In the genomic region with DNA sequence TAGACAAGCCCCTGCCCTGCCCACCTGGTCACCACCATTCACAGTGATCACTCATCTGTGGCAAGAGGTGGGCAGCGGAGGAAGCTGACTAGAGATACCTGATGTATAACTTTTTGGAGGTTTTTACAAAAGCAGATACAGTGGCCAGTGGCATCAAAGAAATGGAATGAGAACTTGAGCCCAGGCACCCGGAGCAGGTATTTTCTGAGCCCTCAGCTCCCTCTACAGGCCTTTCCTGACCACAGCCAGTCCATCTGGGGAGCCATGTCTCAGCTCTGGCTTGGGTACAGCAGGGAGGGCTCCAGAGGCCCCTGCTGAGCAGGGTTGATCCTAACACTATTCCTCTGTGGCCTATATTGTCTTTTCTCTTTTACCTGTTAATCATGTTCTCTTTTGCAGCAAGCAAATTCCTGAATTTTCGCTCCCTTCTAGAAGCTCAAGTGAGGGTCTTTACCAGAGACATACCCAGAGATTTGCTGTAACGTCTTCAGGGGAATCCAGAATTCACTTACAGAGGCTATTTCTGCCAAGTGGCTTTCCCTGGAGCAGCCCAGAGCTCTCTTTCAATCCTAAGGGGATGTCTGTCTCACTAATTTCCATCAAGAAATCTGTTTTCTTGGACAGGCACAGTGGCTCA, we compare ENCODE assay signal across 9 cellular contexts. TPM values are rescaled to one million over a fixed set of nuclear protein-coding genes. Genes with fewer than 3 reads are reported as not detected.
DNase-seq lines count a peak whose midpoint lies in the region; ATAC-seq and TF ChIP-seq lines count a peak whose summit lies in the region.
"Had no signal": no experiment of that assay in that cellular context is flagged by ENCODE, and none has a peak within 500 bp of the region (broad histone marks: within the 10 kb centered on the region; RNA-seq: fewer than 3 reads in every experiment).

No MANE protein-coding gene starts in this region.

- ATAC-seq in memory B cell (ENCODE audit: low read depth) = peak; percentile 88
- no peak for ATAC-seq in GM21528 (IDR thresholded peaks at IDR 0.05; ENCODE audit: low FRiP score, unreplicated experiment)
- ATAC-seq in GM19452 (IDR thresholded peaks at IDR 0.05; ENCODE audit: unreplicated experiment) = no peak

- DNase-seq in NCI-H524 (lab: John Stamatoyannopoulos, UW) = peak; percentile 41 to 70
- no peak for DNase-seq in NCI-H524 treated with DMSO at 0.1 percent for 48 hours (lab: John Stamatoyannopoulos, UW)
- DNase-seq in HL-60 (ENCODE audit: low read depth in 1 of 2, low spot score in 1 of 2) = peak in 1 of 2 experiments; percentile 77
- DNase-seq in PC-9 = peak in 1 of 2 experiments; percentile 38
- DNase-seq in dermis microvascular lymphatic vessel endothelial cell (ENCODE audit: low read depth in 2 of 2) = peak; percentile 46 to 63
- DNase-seq in memory B cell (ENCODE audit: low spot score in 2 of 2) = peak; percentile 37

- no peak overlapping the region for H3K27ac ChIP-seq in HL-60 (replicated peaks)
- no peak overlapping the region for H3K27ac ChIP-seq in PC-9

- no peak overlapping the region for H3K4me3 Mint-ChIP-seq in memory B cell
- H3K4me3 Mint-ChIP-seq: CD4-positive, CD25-positive, alpha-beta regulatory T cell had no signal

- no peaks in the 10 kb centered on the region for H3K27me3 ChIP-seq in HL-60 (ENCODE audit: insufficient read depth, poor library complexity, severe bottlenecking)
- H3K27me3 ChIP-seq in PC-9 (ENCODE audit: insufficient read depth, low read depth) = no peaks in the 10 kb centered on the region

- no peak overlapping the region for H3K4me2 ChIP-seq in PC-9

- no peaks in the 10 kb centered on the region for H4K20me1 ChIP-seq in PC-9 (ENCODE audit: insufficient read depth)

- H3K4me1 Mint-ChIP-seq in memory B cell = no peaks in the 10 kb centered on the region

- intact Hi-C loops in PC-9 (cut with micrococcal nuclease; ENCODE audit: unreplicated experiment) = loop anchor here (2.0 to 10.0 kb wide), 3 partner anchors 97 to 247 kb away; no protein-coding TSS in a partner anchor

- no peaks in the 10 kb centered on the region for H3K4me1 ChIP-seq in PC-9 (replicated peaks; ENCODE audit: insufficient read depth)

- no peak overlapping the region for H2AFZ ChIP-seq in PC-9

- no peak overlapping the region for H3K27ac Mint-ChIP-seq in memory B cell
- H3K27ac Mint-ChIP-seq: CD4-positive, CD25-positive, alpha-beta regulatory T cell had no signal

- H3K36me3 Mint-ChIP-seq in memory B cell = peaks cover 7% of the 10 kb centered on the region

- no peaks in the 10 kb centered on the region for H3K27me3 Mint-ChIP-seq in memory B cell

- BruUV-seq in PC-9 (replicated peaks; lab: Mats Ljungman, UMichigan) = no TSS peak

- TF ChIP-seq CTCF in HL-60 (IDR thresholded peaks at IDR 0.05; ENCODE audit: insufficient read depth, low read length) (peak; percentile 87), PC-9 (conservative IDR thresholded peaks at IDR 0.05) (peak; percentile 63)

- no peaks in the 10 kb centered on the region for H3F3A ChIP-seq in PC-9 (ENCODE audit: insufficient read depth, low read depth)

- CTCF ChIA-PET in PC-9 (lab: Charles Lee) = interaction anchor here (1.0 to 1.1 kb wide), 2 partner anchors 21 to 97 kb away, joined by 8 read pairs; no protein-coding TSS in a partner anchor

- no peaks in the 10 kb centered on the region for H3K36me3 ChIP-seq in PC-9 (ENCODE audit: low read depth)

- H3K9me2 ChIP-seq in PC-9 (ENCODE audit: insufficient read depth) = no peaks in the 10 kb centered on the region

- no peaks in the 10 kb centered on the region for H3K79me2 ChIP-seq in PC-9 (ENCODE audit: low read depth)

- H3K4me3 ChIP-seq in HL-60 (replicated peaks; ENCODE audit: insufficient read depth, low read length) (no peak overlapping the region), PC-9 (no peak overlapping the region)

- H3K9me3 Mint-ChIP-seq in memory B cell = no peaks in the 10 kb centered on the region
- H3K9me3 Mint-ChIP-seq: CD4-positive, CD25-positive, alpha-beta regulatory T cell had no signal

- H3K9me3 ChIP-seq in PC-9 (ENCODE audit: insufficient read depth, low read depth) = no peaks in the 10 kb centered on the region

- POLR2A ChIA-PET in PC-9 (lab: Charles Lee; ENCODE audit: unreplicated experiment) = no interaction called here

RNA-seq across cellular contexts. Expression of a gene that starts 27.3 kb away (rescaled TPM):
- 9.0 and 10.6 TPM in 2 replicates for total RNA-seq in PC-9 (2021)
- 3.9 and 5.1 TPM in 2 replicates for total RNA-seq in dermis microvascular lymphatic vessel endothelial cell

RNA-seq across cellular contexts. Expression of a gene that starts 32.2 kb away (rescaled TPM):
- total RNA-seq in PC-9 (2021) (not detected in 2 replicates), dermis microvascular lymphatic vessel endothelial cell (0.13 and 0.25 TPM in 2 replicates)
